Comparison of ENCODE assay signal across 9 cellular contexts in the genomic region with DNA sequence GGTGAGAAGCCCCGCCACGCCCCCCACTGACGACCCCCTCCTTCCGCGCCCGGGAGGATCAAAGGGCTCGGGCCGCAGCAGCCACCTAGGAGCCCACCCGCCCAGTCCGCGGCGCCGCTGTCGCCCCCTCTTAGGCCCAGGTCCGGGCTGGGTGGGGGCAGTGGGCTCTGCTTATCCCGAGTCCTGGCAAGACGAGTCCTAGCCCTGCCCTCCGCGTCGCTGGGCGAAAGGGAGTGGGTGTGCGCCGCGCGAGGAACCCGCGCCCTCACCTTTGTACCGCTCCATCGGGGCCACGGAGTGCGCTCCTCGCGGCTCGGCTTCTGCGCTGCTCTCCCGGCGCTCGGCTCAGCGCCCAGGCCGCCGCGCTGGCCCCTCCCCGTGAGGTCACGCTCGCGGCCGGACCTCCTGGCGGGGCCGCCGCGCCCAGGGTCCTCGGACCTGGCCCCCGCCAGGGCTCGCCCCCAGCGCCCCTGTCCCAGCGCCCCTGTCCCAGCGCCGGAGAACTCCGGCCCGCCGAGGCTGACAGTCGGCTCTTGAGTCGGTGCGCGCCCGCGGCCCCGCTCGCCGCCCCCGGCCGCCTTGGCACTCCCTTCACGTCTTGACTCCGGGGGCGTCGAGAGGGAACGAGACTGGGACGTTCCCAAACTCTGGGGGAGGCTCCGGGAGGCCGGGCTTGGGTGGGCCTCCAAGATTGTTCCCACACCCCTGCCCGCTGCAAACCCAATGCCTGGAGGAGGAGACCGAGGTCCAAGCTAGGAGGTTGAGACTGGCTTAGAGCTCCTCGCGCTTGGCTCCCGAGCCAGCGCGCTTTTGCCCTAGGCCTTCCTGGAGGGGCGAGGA. TPM values are rescaled to one million over a fixed set of nuclear protein-coding genes. Genes with fewer than 3 reads are reported as not detected.
DNase-seq lines count a peak whose midpoint lies in the region; ATAC-seq and TF ChIP-seq lines count a peak whose summit lies in the region.
"Had no signal": no experiment of that assay in that cellular context is flagged by ENCODE, and none has a peak within 500 bp of the region (broad histone marks: within the 10 kb centered on the region; RNA-seq: fewer than 3 reads in every experiment).

A gene with protein sequence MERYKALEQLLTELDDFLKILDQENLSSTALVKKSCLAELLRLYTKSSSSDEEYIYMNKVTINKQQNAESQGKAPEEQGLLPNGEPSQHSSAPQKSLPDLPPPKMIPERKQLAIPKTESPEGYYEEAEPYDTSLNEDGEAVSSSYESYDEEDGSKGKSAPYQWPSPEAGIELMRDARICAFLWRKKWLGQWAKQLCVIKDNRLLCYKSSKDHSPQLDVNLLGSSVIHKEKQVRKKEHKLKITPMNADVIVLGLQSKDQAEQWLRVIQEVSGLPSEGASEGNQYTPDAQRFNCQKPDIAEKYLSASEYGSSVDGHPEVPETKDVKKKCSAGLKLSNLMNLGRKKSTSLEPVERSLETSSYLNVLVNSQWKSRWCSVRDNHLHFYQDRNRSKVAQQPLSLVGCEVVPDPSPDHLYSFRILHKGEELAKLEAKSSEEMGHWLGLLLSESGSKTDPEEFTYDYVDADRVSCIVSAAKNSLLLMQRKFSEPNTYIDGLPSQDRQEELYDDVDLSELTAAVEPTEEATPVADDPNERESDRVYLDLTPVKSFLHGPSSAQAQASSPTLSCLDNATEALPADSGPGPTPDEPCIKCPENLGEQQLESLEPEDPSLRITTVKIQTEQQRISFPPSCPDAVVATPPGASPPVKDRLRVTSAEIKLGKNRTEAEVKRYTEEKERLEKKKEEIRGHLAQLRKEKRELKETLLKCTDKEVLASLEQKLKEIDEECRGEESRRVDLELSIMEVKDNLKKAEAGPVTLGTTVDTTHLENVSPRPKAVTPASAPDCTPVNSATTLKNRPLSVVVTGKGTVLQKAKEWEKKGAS (minus strand): TSS at position 332 of the 840 bp plus-strand sequence. CDS start 47 bp downstream, at position 285.

- no peaks in the 10 kb centered on the region for H4K20me1 ChIP-seq in MM.1S (ENCODE audit: insufficient read depth, low read length)

- H3K9me3 Mint-ChIP-seq in naive thymus-derived CD8-positive, alpha-beta T cell: peaks cover 0 to 6% (median 0%) of the 10 kb centered on the region in 9 donors

- H2AFZ ChIP-seq in MM.1S (ENCODE audit: low read length): no peak within 1 kb of the TSS

- no peaks in the 10 kb centered on the region for H3K9me2 ChIP-seq in MM.1S (replicated peaks; ENCODE audit: insufficient read depth, low read length)

- no peak within 1 kb of the TSS for H3K4me3 ChIP-seq in MM.1S (ENCODE audit: low read length)

- H3K36me3 ChIP-seq in MM.1S (replicated peaks; ENCODE audit: insufficient read depth, low read length): no peaks in the 10 kb centered on the region

- H3K4me2 ChIP-seq in MM.1S (ENCODE audit: low read depth, low read length): peak within 1 kb of the TSS; percentile 31; the same call in 1 of the 2 replicates

- ATAC-seq in naive thymus-derived CD8-positive, alpha-beta T cell: no peak
- ATAC-seq in HG02840 (IDR thresholded peaks at IDR 0.05; ENCODE audit: low FRiP score, unreplicated experiment): no peak
- ATAC-seq in GM18873 (IDR thresholded peaks at IDR 0.05; ENCODE audit: low FRiP score, unreplicated experiment): no peak

- POLR2A ChIA-PET in naive thymus-derived CD8-positive, alpha-beta T cell (lab: Charles Lee): no interaction called here

- H3K4me1 Mint-ChIP-seq in naive thymus-derived CD8-positive, alpha-beta T cell: peaks cover 10 to 15% (median 13%) of the 10 kb centered on the region in 4 donors

- H3F3A ChIP-seq in MM.1S (ENCODE audit: insufficient read depth, low read length): no peaks in the 10 kb centered on the region

- H3K4me1 ChIP-seq in MM.1S (ENCODE audit: low read length): no peaks in the 10 kb centered on the region

- peaks cover 0 to 3% (median 0%) of the 10 kb centered on the region in 3 donors for H3K36me3 Mint-ChIP-seq in naive thymus-derived CD8-positive, alpha-beta T cell
- H3K36me3 Mint-ChIP-seq: IgD-negative memory B cell had no signal

- no peaks in the 10 kb centered on the region for H3K79me2 ChIP-seq in MM.1S (ENCODE audit: low read length)

- peak within 1 kb of the TSS in 1 of 10 donors; percentile 84 for H3K27ac Mint-ChIP-seq in naive thymus-derived CD8-positive, alpha-beta T cell
- H3K27ac Mint-ChIP-seq: IgD-negative memory B cell had no signal

- no peaks in the 10 kb centered on the region; the same call in 1 of the 2 replicates for H3K27me3 ChIP-seq in MM.1S (replicated peaks; ENCODE audit: insufficient read depth, low read length)

- peak; percentile 64 for DNase-seq in GM03348 (ENCODE audit: low spot score)
- DNase-seq in MM.1S: no peak
- no peak for DNase-seq in epithelial cell of prostate (ENCODE audit: low read depth, low spot score)
- no peak for DNase-seq in naive thymus-derived CD8-positive, alpha-beta T cell
- no peak for DNase-seq in T-helper 9 cell
- no peak for DNase-seq in superior temporal gyrus (ENCODE audit: extremely low spot score)

- H3K9ac ChIP-seq in MM.1S (ENCODE audit: low read length): no peak within 1 kb of the TSS

- H3K4me3 Mint-ChIP-seq in naive thymus-derived CD8-positive, alpha-beta T cell: peak within 1 kb of the TSS; percentile 3 to 77 (median 67)

- no peaks in the 10 kb centered on the region for H3K9me3 ChIP-seq in MM.1S (replicated peaks; ENCODE audit: insufficient read depth, low read length)

- H3K27ac ChIP-seq in MM.1S (ENCODE audit: low read length): no peak within 1 kb of the TSS
- H3K27ac ChIP-seq in epithelial cell of prostate: peak within 1 kb of the TSS; percentile 79

- TF ChIP-seq CTCF in MM.1S (IDR thresholded peaks at IDR 0.05; ENCODE audit: low read length): no peak

- peaks cover 43 to 84% (median 61%) of the 10 kb centered on the region in 5 donors for H3K27me3 Mint-ChIP-seq in naive thymus-derived CD8-positive, alpha-beta T cell

RNA-seq across cellular contexts. Expression of the gene that starts here (rescaled TPM):
- 1 to 10 TPM; 1.3 to 1.8 TPM for total RNA-seq in naive thymus-derived CD8-positive, alpha-beta T cell
- 1 to 10 TPM; 1.6 to 2.3 (median 2.2) TPM for polyA plus RNA-seq in naive thymus-derived CD8-positive, alpha-beta T cell
